1 cellular context compared by ENCODE assay signal in the genomic region with DNA sequence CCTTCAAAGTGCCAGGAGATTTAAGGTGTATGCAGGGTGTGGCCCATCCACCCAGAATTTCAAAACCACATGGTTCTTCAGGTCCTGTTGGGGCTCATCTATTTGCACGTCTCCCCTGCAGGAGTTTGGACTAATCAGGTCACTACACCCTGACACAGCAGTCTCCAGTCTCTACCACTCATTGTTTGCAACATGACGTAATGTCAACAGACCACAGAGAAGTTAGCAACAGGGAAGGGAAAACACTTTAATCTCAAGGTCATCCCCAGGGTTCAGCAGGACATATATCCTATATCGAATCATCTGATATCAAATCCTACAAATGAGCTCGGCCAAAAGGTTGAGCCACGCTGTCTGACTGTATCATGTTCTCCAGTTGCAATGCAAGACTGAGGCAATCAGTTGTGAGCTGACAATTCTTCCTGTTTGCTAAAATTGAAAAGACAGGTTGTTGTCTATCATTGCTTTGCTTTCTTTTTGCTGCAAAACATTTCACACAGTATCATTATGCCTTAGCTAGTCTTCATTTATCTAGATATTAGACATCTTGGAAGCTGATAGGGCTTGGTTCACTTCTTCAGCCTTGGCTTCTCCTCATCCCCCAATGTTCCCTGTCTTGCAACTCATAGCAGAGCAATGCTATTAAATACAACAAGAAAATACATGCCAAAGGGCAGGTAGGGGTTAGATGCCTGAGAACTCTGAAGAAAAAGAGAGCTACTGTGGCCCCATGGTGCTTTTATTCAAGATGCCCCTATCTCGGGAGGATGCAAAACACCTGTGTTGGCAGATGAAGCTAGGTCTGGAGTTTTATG.
TF ChIP-seq lines count a peak whose summit lies in the region.

No MANE protein-coding gene starts in this region.

TF ChIP-seq in IMR-90, 13 proteins besides CTCF, POLR2A, EP300 and RAD21:
- TF ChIP-seq CHD1 (IDR thresholded peaks at IDR 0.05; ENCODE audit: low read depth, low read length) (no peak), ELK1 (IDR thresholded peaks at IDR 0.05; ENCODE audit: borderline replicate concordance, low read depth, low read length) (no peak), MAFK (IDR thresholded peaks at IDR 0.05; ENCODE audit: low read depth, low read length) (peak; percentile 33; the same call in 1 of the 2 replicates), NFE2L2 (IDR thresholded peaks at IDR 0.05; ENCODE audit: low read depth, low read length) (peak; percentile 82), RCOR1 (IDR thresholded peaks at IDR 0.05; ENCODE audit: insufficient replicate concordance, low read length) (no peak), RFX5 (IDR thresholded peaks at IDR 0.05; ENCODE audit: low read depth, low read length) (no peak), FOS (IDR thresholded peaks at IDR 0.05; ENCODE audit: low read depth, low read length) (0 out of 2 replicates have a peak, but pooled peaks have one; percentile 15), SMC3 (IDR thresholded peaks at IDR 0.05; ENCODE audit: low read depth, low read length) (no peak), CEBPB (IDR thresholded peaks at IDR 0.05; ENCODE audit: low read depth, low read length) (peak; percentile 62), MAZ (IDR thresholded peaks at IDR 0.05; ENCODE audit: borderline replicate concordance, low read depth, low read length) (no peak), BHLHE40 (IDR thresholded peaks at IDR 0.05; ENCODE audit: low read depth, low read length) (no peak), MXI1 (IDR thresholded peaks at IDR 0.05; ENCODE audit: borderline replicate concordance, low read depth, low read length) (no peak)
- TF ChIP-seq, protein P1, sequence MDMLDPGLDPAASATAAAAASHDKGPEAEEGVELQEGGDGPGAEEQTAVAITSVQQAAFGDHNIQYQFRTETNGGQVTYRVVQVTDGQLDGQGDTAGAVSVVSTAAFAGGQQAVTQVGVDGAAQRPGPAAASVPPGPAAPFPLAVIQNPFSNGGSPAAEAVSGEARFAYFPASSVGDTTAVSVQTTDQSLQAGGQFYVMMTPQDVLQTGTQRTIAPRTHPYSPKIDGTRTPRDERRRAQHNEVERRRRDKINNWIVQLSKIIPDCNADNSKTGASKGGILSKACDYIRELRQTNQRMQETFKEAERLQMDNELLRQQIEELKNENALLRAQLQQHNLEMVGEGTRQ (IDR thresholded peaks at IDR 0.05; ENCODE audit: low read depth, low read length), result no peak
